ENCODE assay signal across 1 cellular context in the genomic region with DNA sequence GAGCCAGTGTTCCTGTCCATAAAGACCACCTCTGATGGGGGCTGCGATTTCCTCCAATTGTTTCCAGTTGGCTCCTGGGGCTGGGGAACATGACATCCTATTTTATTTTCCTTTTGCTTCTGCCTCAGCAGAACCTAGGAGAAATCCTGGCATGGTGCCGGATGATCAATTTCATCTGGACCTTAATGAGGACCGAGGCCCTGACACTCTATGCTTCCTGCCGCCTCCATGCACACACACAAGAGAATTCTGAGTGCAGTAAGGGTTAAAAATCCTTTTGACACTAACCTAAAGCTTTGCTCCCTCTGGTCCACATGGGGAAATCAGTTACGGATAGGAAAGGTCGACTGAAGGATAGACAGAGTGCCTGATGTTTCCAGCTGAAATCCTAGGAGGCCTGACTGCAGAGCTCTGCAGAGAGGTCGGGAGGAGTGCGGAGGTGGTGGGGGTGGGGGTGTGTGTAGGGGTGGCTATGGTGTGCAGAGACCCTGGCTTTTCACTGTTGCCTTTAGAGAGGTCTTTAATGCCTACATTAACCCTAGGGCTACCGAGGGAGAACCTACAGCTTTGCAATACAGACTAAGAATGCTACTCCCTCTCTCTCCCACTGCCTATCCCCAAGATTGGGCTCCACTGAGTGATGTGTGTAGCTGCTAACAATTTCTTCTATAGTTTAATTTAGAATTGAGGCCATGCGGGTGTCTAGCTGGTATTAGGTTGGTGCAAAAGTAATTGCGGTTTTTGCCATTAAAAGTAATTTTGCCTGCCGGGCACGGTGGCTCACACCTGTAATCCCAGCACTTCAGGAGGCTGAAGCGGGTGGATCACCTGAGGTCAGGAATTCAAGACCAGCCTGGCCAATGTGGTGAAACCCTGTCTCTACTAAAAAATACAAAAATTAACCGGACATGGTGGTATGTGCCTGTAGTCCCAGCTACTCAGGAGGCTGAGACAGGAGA.
TF ChIP-seq lines count a peak whose summit lies in the region.

No MANE protein-coding gene starts in this region.

TF ChIP-seq in HepG2, 621 proteins besides CTCF, POLR2A, EP300 and RAD21:
- TF ChIP-seq ZNF275 (CRISPR knock-in tag; IDR thresholded peaks at IDR 0.05; ENCODE audit: borderline replicate concordance) (no peak), ZBTB40 (IDR thresholded peaks at IDR 0.05) (peak; percentile 61), ZBTB40 (CRISPR knock-in tag; IDR thresholded peaks at IDR 0.05) (no peak), NCOA2 (CRISPR knock-in tag; IDR thresholded peaks at IDR 0.05) (no peak)
